Comparison of ENCODE assay signal across 13 cellular contexts in the genomic region with DNA sequence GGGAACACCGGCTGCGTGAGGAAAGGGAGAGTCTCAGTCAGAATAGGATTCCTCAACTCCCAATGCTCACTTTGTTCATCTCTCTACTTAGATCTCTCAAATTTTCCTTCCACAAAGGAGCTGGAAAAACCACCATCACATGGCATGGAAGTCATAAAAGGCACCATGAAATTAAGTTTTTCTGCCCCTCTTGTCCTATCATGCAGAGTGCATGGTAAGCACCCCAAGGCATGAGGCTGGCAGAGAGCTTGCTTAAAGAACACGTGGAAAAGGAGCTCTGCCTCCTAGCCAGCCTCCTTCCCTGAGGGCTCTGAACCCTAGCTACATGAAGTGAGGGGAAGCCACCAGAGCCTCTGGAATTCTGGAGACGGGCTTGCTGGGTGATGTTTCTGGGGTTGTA. TPM values are rescaled to one million over a fixed set of nuclear protein-coding genes. Genes with fewer than 3 reads are reported as not detected.
DNase-seq lines count a peak whose midpoint lies in the region; ATAC-seq lines count a peak whose summit lies in the region.
"Had no signal": no experiment of that assay in that cellular context is flagged by ENCODE, and none has a peak within 500 bp of the region (broad histone marks: within the 10 kb centered on the region; RNA-seq: fewer than 3 reads in every experiment).

No MANE protein-coding gene starts in this region.

- peaks cover 26% of the 10 kb centered on the region for H3K4me1 Mint-ChIP-seq in activated CD8-positive, alpha-beta memory T cell treated with anti-CD3 and anti-CD28 coated beads, Interleukin-2, amount 10 ng/mL, durations not matched to agents 7 days and 5 days
- H3K4me1 Mint-ChIP-seq in central memory CD8-positive, alpha-beta T cell: peaks cover 60% of the 10 kb centered on the region

- H3K4me3 Mint-ChIP-seq in activated CD8-positive, alpha-beta memory T cell treated with anti-CD3 and anti-CD28 coated beads, Interleukin-2, amount 10 ng/mL, durations not matched to agents 7 days and 5 days: no peak overlapping the region
- no peak overlapping the region for H3K4me3 Mint-ChIP-seq in central memory CD8-positive, alpha-beta T cell
- H3K4me3 Mint-ChIP-seq: B cell; CD4-positive, alpha-beta T cell; CD8-positive, alpha-beta T cell had no signal

- no peak for ATAC-seq in activated CD8-positive, alpha-beta memory T cell treated with anti-CD3 and anti-CD28 coated beads, Interleukin-2, amount 10 ng/mL, durations not matched to agents 7 days and 5 days
- ATAC-seq in central memory CD8-positive, alpha-beta T cell (replicated peaks; ENCODE audit: extremely low read depth, poor library complexity, severe bottlenecking): no peak
- ATAC-seq in GM18519 (IDR thresholded peaks at IDR 0.05; ENCODE audit: low FRiP score, unreplicated experiment): no peak
- ATAC-seq in GM19023 (IDR thresholded peaks at IDR 0.05; ENCODE audit: unreplicated experiment): no peak
- ATAC-seq: CD8-positive, alpha-beta T cell had no signal

- peaks cover 13% of the 10 kb centered on the region for H3K36me3 Mint-ChIP-seq in activated CD8-positive, alpha-beta memory T cell treated with anti-CD3 and anti-CD28 coated beads, Interleukin-2, amount 10 ng/mL, durations not matched to agents 7 days and 5 days
- peaks cover 3% of the 10 kb centered on the region for H3K36me3 Mint-ChIP-seq in central memory CD8-positive, alpha-beta T cell (ENCODE audit: insufficient read depth)

- CTCF ChIA-PET in activated CD8-positive, alpha-beta memory T cell treated with anti-CD3 and anti-CD28 coated beads, Interleukin-2, amount 10 ng/mL, durations not matched to agents 7 days and 5 days (lab: Charles Lee): interaction anchor here (1.1 to 2.4 kb wide), 2 partner anchors 13 to 22 kb away, joined by 3 to 10 read pairs; no protein-coding TSS in a partner anchor

- H3K27me3 Mint-ChIP-seq in activated CD8-positive, alpha-beta memory T cell treated with anti-CD3 and anti-CD28 coated beads, Interleukin-2, amount 10 ng/mL, durations not matched to agents 7 days and 5 days: no peaks in the 10 kb centered on the region
- H3K27me3 Mint-ChIP-seq in central memory CD8-positive, alpha-beta T cell: no peaks in the 10 kb centered on the region
- H3K27me3 Mint-ChIP-seq: B cell; CD4-positive, alpha-beta T cell had no signal

- no peak overlapping the region for H3K27ac Mint-ChIP-seq in activated CD8-positive, alpha-beta memory T cell treated with anti-CD3 and anti-CD28 coated beads, Interleukin-2, amount 10 ng/mL, durations not matched to agents 7 days and 5 days
- H3K27ac Mint-ChIP-seq in central memory CD8-positive, alpha-beta T cell (ENCODE audit: low read depth): peak overlapping the region; percentile 22
- H3K27ac Mint-ChIP-seq: B cell; CD4-positive, alpha-beta T cell; CD8-positive, alpha-beta T cell had no signal

- no peaks in the 10 kb centered on the region for H3K9me3 Mint-ChIP-seq in activated CD8-positive, alpha-beta memory T cell treated with anti-CD3 and anti-CD28 coated beads, Interleukin-2, amount 10 ng/mL, durations not matched to agents 7 days and 5 days (ENCODE audit: low read depth)
- H3K9me3 Mint-ChIP-seq in central memory CD8-positive, alpha-beta T cell: no peaks in the 10 kb centered on the region
- H3K9me3 Mint-ChIP-seq: CD4-positive, alpha-beta T cell; CD8-positive, alpha-beta T cell had no signal

- DNase-seq in activated CD8-positive, alpha-beta memory T cell treated with anti-CD3 and anti-CD28 coated beads for 24 hours: peak; percentile 11
- no peak for DNase-seq in activated CD8-positive, alpha-beta memory T cell treated with anti-CD3 and anti-CD28 coated beads, Interleukin-2, amount 10 ng/mL, durations not matched to agents 7 days and 5 days
- DNase-seq in central memory CD8-positive, alpha-beta T cell (ENCODE audit: low spot score in 2 of 2): no peak
- peak; percentile 82 for DNase-seq in epidermal melanocyte (ENCODE audit: insufficient read length, low spot score)
- DNase-seq: AML-193; Calu3; CD4-positive, alpha-beta T cell; CD8-positive, alpha-beta T cell; DMS79 treated with DMSO at 0.1 percent for 48 hours; GF-D8 had no signal

RNA-seq across cellular contexts. Expression of gene STIMATE, which starts 17.8 kb away (rescaled TPM):
- total RNA-seq in activated CD8-positive, alpha-beta memory T cell treated with anti-CD3 and anti-CD28 coated beads, Interleukin-2, amount 10 ng/mL, durations not matched to agents 7 days and 5 days: 10 to 100 TPM; 43.3 to 47.8 TPM

RNA-seq across cellular contexts. Expression of gene MUSTN1, which starts 44.8 kb away (rescaled TPM):
- total RNA-seq in activated CD8-positive, alpha-beta memory T cell treated with anti-CD3 and anti-CD28 coated beads, Interleukin-2, amount 10 ng/mL, durations not matched to agents 7 days and 5 days: 1 to 10 TPM in 1 of 2 experiments, under 1 TPM in 1; 0.40 to 3.0 TPM

RNA-seq across cellular contexts. Expression of gene ITIH4, which starts 49.1 kb away (rescaled TPM):
- 10 to 100 TPM; 18.0 to 24.9 TPM for total RNA-seq in activated CD8-positive, alpha-beta memory T cell treated with anti-CD3 and anti-CD28 coated beads, Interleukin-2, amount 10 ng/mL, durations not matched to agents 7 days and 5 days

Comparison
In these comparisons a context has a peak if more than half of its experiments do, and no peak if none do; other contexts are left out.
1. DNase-seq: peak in activated CD8-positive, alpha-beta memory T cell treated with anti-CD3 and anti-CD28 coated beads for 24 hours (single experiment) and epidermal melanocyte (single experiment); none in activated CD8-positive, alpha-beta memory T cell treated with anti-CD3 and anti-CD28 coated beads, Interleukin-2, amount 10 ng/mL, durations not matched to agents 7 days and 5 days (single experiment) and central memory CD8-positive, alpha-beta T cell (0 of 2).